25 cellular contexts compared by ENCODE assay signal in genomic region chr3:2218826-2219225, GRCh38.
DNase-seq lines count a peak whose midpoint lies in the region; ATAC-seq and TF ChIP-seq lines count a peak whose summit lies in the region.
"Had no signal": no experiment of that assay in that cellular context is flagged by ENCODE, and none has a peak within 500 bp of the region (broad histone marks: within the 10 kb centered on the region; RNA-seq: fewer than 3 reads in every experiment).

No MANE protein-coding gene starts in this region.

- no peaks in the 10 kb centered on the region for H3K9me3 ChIP-seq in osteoblast (ENCODE audit: low read depth, low read length)
- H3K9me3 ChIP-seq: BE2C, BLaER1 had no signal

- H3K4me3 ChIP-seq in osteoblast (ENCODE audit: insufficient read depth, low read length) = no peak overlapping the region
- H3K4me3 ChIP-seq: BLaER1, GM12878 had no signal

- no peaks in the 10 kb centered on the region for H3K27me3 Mint-ChIP-seq in activated T-cell treated with anti-CD3 and anti-CD28 coated beads, Interleukin-2, amount 50 U/mL, for 24 hours
- no peaks in the 10 kb centered on the region for H3K27me3 Mint-ChIP-seq in progenitor cell of endocrine pancreas
- H3K27me3 Mint-ChIP-seq: CD4-positive, alpha-beta memory T cell; CD4-positive, CD25-positive, alpha-beta regulatory T cell; CD8-positive, alpha-beta memory T cell had no signal

- no peaks in the 10 kb centered on the region for H3K79me2 ChIP-seq in osteoblast (ENCODE audit: insufficient read depth, low read length)

- no peak overlapping the region for H3K4me2 ChIP-seq in osteoblast (ENCODE audit: insufficient read depth, low read length)
- H3K4me2 ChIP-seq: BLaER1 had no signal

- H3K27ac ChIP-seq in osteoblast (ENCODE audit: low read depth, low read length) = no peak overlapping the region
- H3K27ac ChIP-seq: BLaER1 had no signal

- no peaks in the 10 kb centered on the region for H4K20me1 ChIP-seq in osteoblast (ENCODE audit: insufficient read depth, low read length)
- H4K20me1 ChIP-seq: BLaER1 had no signal

- H2AFZ ChIP-seq in osteoblast (ENCODE audit: low read length) = no peak overlapping the region

- TF ChIP-seq CTCF in osteoblast (IDR thresholded peaks at IDR 0.05; ENCODE audit: extremely low read depth, low read depth, low read length) (no peak), progenitor cell of endocrine pancreas (IDR thresholded peaks at IDR 0.05; ENCODE audit: unreplicated experiment) (no peak)

- peak; percentile 36 for DNase-seq in inferior parietal cortex (ENCODE audit: extremely low spot score)
- peak; percentile 58 for DNase-seq in osteoblast (ENCODE audit: insufficient read length, low spot score, missing footprints)
- DNase-seq in putamen (ENCODE audit: low spot score) = peak; percentile 21
- DNase-seq in activated T-cell treated with anti-CD3 and anti-CD28 coated beads, Interleukin-2, amount 50 U/mL, for 24 hours = no peak
- no peak for DNase-seq in progenitor cell of endocrine pancreas (ENCODE audit: low spot score, unreplicated experiment)
- DNase-seq: 8988T; ACHN; BE2C; C1 segment of cervical spinal cord; CD4-positive, alpha-beta memory T cell; CD4-positive, CD25-positive, alpha-beta regulatory T cell; CD8-positive, alpha-beta memory T cell; COR-L47; DMS 273 treated with DMSO at 0.1 percent for 48 hours; DMS153; DMS53; DMS79; DND-41; EL; GDM1 had no signal

- H3K9me3 Mint-ChIP-seq in activated T-cell treated with anti-CD3 and anti-CD28 coated beads, Interleukin-2, amount 50 U/mL, for 24 hours = peaks cover 3% of the 10 kb centered on the region
- H3K9me3 Mint-ChIP-seq in progenitor cell of endocrine pancreas (ENCODE audit: low read depth) = peaks cover 10% of the 10 kb centered on the region

- no peaks in the 10 kb centered on the region for H3K27me3 ChIP-seq in osteoblast (ENCODE audit: insufficient read depth, low read length)
- H3K27me3 ChIP-seq: BE2C, BLaER1 had no signal

- H3K36me3 Mint-ChIP-seq in activated T-cell treated with anti-CD3 and anti-CD28 coated beads, Interleukin-2, amount 50 U/mL, for 24 hours (ENCODE audit: low read depth) = no peaks in the 10 kb centered on the region
- no peaks in the 10 kb centered on the region for H3K36me3 Mint-ChIP-seq in progenitor cell of endocrine pancreas (ENCODE audit: insufficient read depth)
- H3K36me3 Mint-ChIP-seq: CD14-positive monocyte; CD4-positive, alpha-beta memory T cell; CD4-positive, CD25-positive, alpha-beta regulatory T cell; CD8-positive, alpha-beta memory T cell had no signal

- ATAC-seq in HG02642 (IDR thresholded peaks at IDR 0.05; ENCODE audit: poor library complexity, unreplicated experiment) (no peak), HG03025 (IDR thresholded peaks at IDR 0.05; ENCODE audit: low FRiP score, unreplicated experiment) (no peak)
- ATAC-seq: GM12878 had no signal

- H3K36me3 ChIP-seq in osteoblast (ENCODE audit: insufficient read depth, low read length) = no peaks in the 10 kb centered on the region
- H3K36me3 ChIP-seq: BE2C, BLaER1 had no signal

- no peak overlapping the region for H3K27ac Mint-ChIP-seq in activated T-cell treated with anti-CD3 and anti-CD28 coated beads, Interleukin-2, amount 50 U/mL, for 24 hours
- H3K27ac Mint-ChIP-seq in progenitor cell of endocrine pancreas = no peak overlapping the region
- H3K27ac Mint-ChIP-seq: CD14-positive monocyte; CD4-positive, alpha-beta memory T cell; CD4-positive, CD25-positive, alpha-beta regulatory T cell; CD8-positive, alpha-beta memory T cell had no signal

- H3K4me1 ChIP-seq in osteoblast (ENCODE audit: insufficient read depth, low read length) = no peaks in the 10 kb centered on the region
- H3K4me1 ChIP-seq: BE2C, BLaER1 had no signal

- H3K4me3 Mint-ChIP-seq in activated T-cell treated with anti-CD3 and anti-CD28 coated beads, Interleukin-2, amount 50 U/mL, for 24 hours = no peak overlapping the region
- no peak overlapping the region for H3K4me3 Mint-ChIP-seq in progenitor cell of endocrine pancreas (ENCODE audit: low read depth)
- H3K4me3 Mint-ChIP-seq: CD14-positive monocyte; CD4-positive, alpha-beta memory T cell; CD4-positive, CD25-positive, alpha-beta regulatory T cell; CD8-positive, alpha-beta memory T cell had no signal

- no peaks in the 10 kb centered on the region for H3K4me1 Mint-ChIP-seq in activated T-cell treated with anti-CD3 and anti-CD28 coated beads, Interleukin-2, amount 50 U/mL, for 24 hours (ENCODE audit: low read depth)
- H3K4me1 Mint-ChIP-seq in progenitor cell of endocrine pancreas (ENCODE audit: low read depth) = peaks cover 12% of the 10 kb centered on the region
- H3K4me1 Mint-ChIP-seq: CD14-positive monocyte; CD4-positive, alpha-beta memory T cell; CD4-positive, CD25-positive, alpha-beta regulatory T cell; CD8-positive, alpha-beta memory T cell had no signal

Comparison
In these comparisons a context has a peak if more than half of its experiments do, and no peak if none do; other contexts are left out.
1. DNase-seq: peak in inferior parietal cortex (single experiment), osteoblast (single experiment) and putamen (single experiment); none in activated T-cell treated with anti-CD3 and anti-CD28 coated beads, Interleukin-2, amount 50 U/mL, for 24 hours (single experiment) and progenitor cell of endocrine pancreas (single experiment).